ENCODE assay signal across 35 cellular contexts in the genomic region with DNA sequence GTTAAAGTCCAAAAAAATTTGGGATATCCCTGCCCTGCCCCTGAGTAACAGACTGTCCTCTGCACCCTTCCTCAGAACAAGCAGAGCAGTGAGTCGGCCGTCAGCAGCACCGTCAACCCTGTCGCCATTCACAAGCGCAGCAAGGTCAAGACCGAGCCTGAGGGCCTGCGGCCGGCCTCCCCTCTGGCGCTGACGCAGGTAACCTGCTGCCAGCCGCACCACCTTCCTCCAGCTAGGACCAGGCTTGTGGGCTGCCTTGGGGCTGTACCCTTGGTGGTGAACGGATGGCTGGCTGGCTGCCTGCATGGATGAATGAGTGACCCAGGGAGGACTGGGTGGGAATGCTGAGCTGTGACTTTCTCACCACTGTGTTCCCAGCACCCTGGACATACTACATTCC.
"Had no signal": no experiment of that assay in that cellular context is flagged by ENCODE, and none has a peak within 500 bp of the region (broad histone marks: within the 10 kb centered on the region; RNA-seq: fewer than 3 reads in every experiment).

No MANE protein-coding gene starts in this region.

- H3K9me3 Mint-ChIP-seq: activated CD4-positive, alpha-beta memory T cell treated with anti-CD3 and anti-CD28 coated beads for 36 hours; activated CD4-positive, alpha-beta T cell treated with anti-CD3 and anti-CD28 coated beads, Interleukin-2, amount 10 ng/mL, durations not matched to agents 24 days and 14 days; activated CD8-positive, alpha-beta T cell treated with anti-CD3 and anti-CD28 coated beads for 36 hours; activated naive CD4-positive, alpha-beta T cell treated with anti-CD3 and anti-CD28 coated beads for 36 hours; activated naive CD4-positive, alpha-beta T cell treated with anti-CD3 and anti-CD28 coated beads, Interleukin-2, amount 50 U/mL, for 72 hours; activated naive CD8-positive, alpha-beta T cell treated with anti-CD3 and anti-CD28 coated beads for 36 hours; activated T-cell treated with anti-CD3 and anti-CD28 coated beads, Interleukin-2, amount 50 U/mL, for 4 hours; activated T-cell treated with anti-CD3 and anti-CD28 coated beads, Interleukin-2, amount 50 U/mL, for 72 hours; activated T-helper 1 cell treated with anti-CD3 and anti-CD28 coated beads, Interleukin-12 subunit alpha, Interleukin-12 subunit beta, Interleukin-2, Interleukin-4 antibody, amounts not matched to agents 30 ng/mL and 10 ng/mL and 1 ng/mL, durations not matched to agents 14 hours and 24 hours and 36 hours; activated T-helper 17 cell treated with anti-CD3 and anti-CD28 coated beads, Interleukin-2, amount 50 U/mL, for 72 hours; T-helper 1 cell treated with Interleukin-12 subunit alpha and Interleukin-12 subunit beta and Interleukin-4 antibody, amounts not matched to agents 30 μg/mL and 1 μg/mL, for 36 hours; T-helper 2 cell treated with Interferon-gamma antibody and Interleukin-4, amounts not matched to agents 5 μg/mL and 100 μg/mL, for 36 hours had no signal

- H3K4me3 ChIP-seq: adrenal gland, body of pancreas, breast epithelium had no signal

- H3K36me3 ChIP-seq: adrenal gland, breast epithelium had no signal

- ATAC-seq: activated CD8-positive, alpha-beta T cell treated with anti-CD3 and anti-CD28 coated beads for 36 hours; activated naive CD4-positive, alpha-beta T cell treated with anti-CD3 and anti-CD28 coated beads, Interleukin-2, amount 50 U/mL, for 72 hours; activated T-cell treated with anti-CD3 and anti-CD28 coated beads, Interleukin-2, amount 50 U/mL, for 4 hours; activated T-cell treated with anti-CD3 and anti-CD28 coated beads, Interleukin-2, amount 50 U/mL, for 72 hours; activated T-helper 17 cell treated with anti-CD3 and anti-CD28 coated beads, Interleukin-2, amount 50 U/mL, for 72 hours; body of pancreas had no signal

- H3K27me3 ChIP-seq: adrenal gland, body of pancreas, brain microvascular endothelial cell, breast epithelium had no signal

- H3K4me3 Mint-ChIP-seq: activated B cell treated with CpG ODN at 0.5 μM for 24 hours; activated CD4-positive, alpha-beta memory T cell treated with anti-CD3 and anti-CD28 coated beads for 36 hours; activated CD4-positive, alpha-beta T cell treated with anti-CD3 and anti-CD28 coated beads, Interleukin-2, amount 10 ng/mL, durations not matched to agents 24 days and 14 days; activated CD8-positive, alpha-beta T cell treated with anti-CD3 and anti-CD28 coated beads for 36 hours; activated naive CD4-positive, alpha-beta T cell treated with anti-CD3 and anti-CD28 coated beads for 36 hours; activated naive CD8-positive, alpha-beta T cell treated with anti-CD3 and anti-CD28 coated beads for 36 hours; activated T-cell treated with anti-CD3 and anti-CD28 coated beads, Interleukin-2, amount 50 U/mL, for 4 hours; activated T-cell treated with anti-CD3 and anti-CD28 coated beads, Interleukin-2, amount 50 U/mL, for 72 hours; activated T-helper 1 cell treated with anti-CD3 and anti-CD28 coated beads, Interleukin-12 subunit alpha, Interleukin-12 subunit beta, Interleukin-2, Interleukin-4 antibody, amounts not matched to agents 30 ng/mL and 10 ng/mL and 1 ng/mL, durations not matched to agents 14 hours and 24 hours and 36 hours; activated T-helper 17 cell treated with anti-CD3 and anti-CD28 coated beads, Interleukin-2, amount 50 U/mL, for 72 hours; T-helper 1 cell treated with Interleukin-12 subunit alpha and Interleukin-12 subunit beta and Interleukin-4 antibody, amounts not matched to agents 30 μg/mL and 1 μg/mL, for 36 hours; T-helper 2 cell treated with Interferon-gamma antibody and Interleukin-4, amounts not matched to agents 5 μg/mL and 100 μg/mL, for 36 hours had no signal

- H3K9me3 ChIP-seq: adrenal gland, body of pancreas, breast epithelium had no signal

- DNase-seq: activated B cell treated with CpG ODN at 0.5 μM for 24 hours; activated CD4-positive, alpha-beta memory T cell treated with anti-CD3 and anti-CD28 coated beads for 36 hours; activated CD4-positive, alpha-beta T cell treated with anti-CD3 and anti-CD28 coated beads for 4 hours; activated CD4-positive, alpha-beta T cell treated with anti-CD3 and anti-CD28 coated beads, Interleukin-2, amount 10 ng/mL, durations not matched to agents 24 days and 14 days; activated CD4-positive, alpha-beta T cell treated with anti-CD3 and anti-CD28 coated beads, Interleukin-2, amount 50 U/mL, for 1 hour; activated CD4-positive, alpha-beta T cell treated with anti-CD3 and anti-CD28 coated beads, Interleukin-2, amount 50 U/mL, for 4 hours; activated CD4-positive, CD25-positive, alpha-beta regulatory T cell treated with anti-CD3 and anti-CD28 coated beads, Interleukin-2, amount 50 U/mL, for 72 hours; activated CD8-positive, alpha-beta memory T cell treated with anti-CD3 and anti-CD28 coated beads, Interleukin-2, amount 50 U/mL, for 4 hours; activated CD8-positive, alpha-beta T cell treated with anti-CD3 and anti-CD28 coated beads for 36 hours; activated effector memory CD4-positive, alpha-beta T cell treated with anti-CD3 and anti-CD28 coated beads, Interleukin-2, amount 50 U/mL, for 16 hours; activated gamma-delta T cell treated with Interleukin-2 at 50 U/mL for 16 hours; activated naive CD4-positive, alpha-beta T cell; activated naive CD4-positive, alpha-beta T cell treated with anti-CD3 and anti-CD28 coated beads for 36 hours; activated naive CD4-positive, alpha-beta T cell treated with anti-CD3 and anti-CD28 coated beads, Interleukin-2, amount 50 U/mL, for 16 hours; activated naive CD8-positive, alpha-beta T cell treated with anti-CD3 and anti-CD28 coated beads for 36 hours; activated T-cell treated with anti-CD3 and anti-CD28 coated beads for 4 hours; activated T-cell treated with anti-CD3 and anti-CD28 coated beads, Interleukin-2, amount 50 U/mL, for 1 hour; activated T-cell treated with anti-CD3 and anti-CD28 coated beads, Interleukin-2, amount 50 U/mL, for 4 hours; activated T-cell treated with anti-CD3 and anti-CD28 coated beads, Interleukin-2, amount 50 U/mL, for 72 hours; adrenal gland; amniotic stem cell; aorta; body of pancreas; brain microvascular endothelial cell; central memory CD4-positive, alpha-beta T cell; T-helper 1 cell; T-helper 2 cell; T-helper 9 cell had no signal

- H3K27ac Mint-ChIP-seq: activated B cell treated with CpG ODN at 0.5 μM for 24 hours; activated CD4-positive, alpha-beta memory T cell treated with anti-CD3 and anti-CD28 coated beads for 36 hours; activated CD4-positive, alpha-beta T cell treated with anti-CD3 and anti-CD28 coated beads, Interleukin-2, amount 10 ng/mL, durations not matched to agents 24 days and 14 days; activated CD8-positive, alpha-beta T cell treated with anti-CD3 and anti-CD28 coated beads for 36 hours; activated naive CD4-positive, alpha-beta T cell treated with anti-CD3 and anti-CD28 coated beads for 36 hours; activated naive CD4-positive, alpha-beta T cell treated with anti-CD3 and anti-CD28 coated beads, Interleukin-2, amount 50 U/mL, for 72 hours; activated naive CD8-positive, alpha-beta T cell treated with anti-CD3 and anti-CD28 coated beads for 36 hours; activated T-cell treated with anti-CD3 and anti-CD28 coated beads, Interleukin-2, amount 50 U/mL, for 72 hours; activated T-helper 1 cell treated with anti-CD3 and anti-CD28 coated beads, Interleukin-12 subunit alpha, Interleukin-12 subunit beta, Interleukin-2, Interleukin-4 antibody, amounts not matched to agents 30 ng/mL and 10 ng/mL and 1 ng/mL, durations not matched to agents 14 hours and 24 hours and 36 hours; activated T-helper 17 cell treated with anti-CD3 and anti-CD28 coated beads, Interleukin-2, amount 50 U/mL, for 72 hours; T-helper 1 cell treated with Interleukin-12 subunit alpha and Interleukin-12 subunit beta and Interleukin-4 antibody, amounts not matched to agents 30 μg/mL and 1 μg/mL, for 36 hours; T-helper 2 cell treated with Interferon-gamma antibody and Interleukin-4, amounts not matched to agents 5 μg/mL and 100 μg/mL, for 36 hours had no signal

- H3K4me1 ChIP-seq: adrenal gland, body of pancreas, breast epithelium had no signal

- H3K4me1 Mint-ChIP-seq: activated B cell treated with CpG ODN at 0.5 μM for 24 hours; activated CD4-positive, alpha-beta T cell treated with anti-CD3 and anti-CD28 coated beads, Interleukin-2, amount 10 ng/mL, durations not matched to agents 24 days and 14 days; activated naive CD8-positive, alpha-beta T cell treated with anti-CD3 and anti-CD28 coated beads for 36 hours; activated T-helper 17 cell treated with anti-CD3 and anti-CD28 coated beads, Interleukin-2, amount 50 U/mL, for 72 hours had no signal

- H3K27ac ChIP-seq: adrenal gland, body of pancreas, brain microvascular endothelial cell, breast epithelium, VCaP had no signal

- H3K27me3 Mint-ChIP-seq: activated B cell treated with CpG ODN at 0.5 μM for 24 hours; activated CD4-positive, alpha-beta memory T cell treated with anti-CD3 and anti-CD28 coated beads for 36 hours; activated CD4-positive, alpha-beta T cell treated with anti-CD3 and anti-CD28 coated beads, Interleukin-2, amount 10 ng/mL, durations not matched to agents 24 days and 14 days; activated CD8-positive, alpha-beta T cell treated with anti-CD3 and anti-CD28 coated beads for 36 hours; activated naive CD8-positive, alpha-beta T cell treated with anti-CD3 and anti-CD28 coated beads for 36 hours; activated T-helper 17 cell treated with anti-CD3 and anti-CD28 coated beads, Interleukin-2, amount 50 U/mL, for 72 hours had no signal
